ENCODE assay signal across 8 cellular contexts in the genomic region with DNA sequence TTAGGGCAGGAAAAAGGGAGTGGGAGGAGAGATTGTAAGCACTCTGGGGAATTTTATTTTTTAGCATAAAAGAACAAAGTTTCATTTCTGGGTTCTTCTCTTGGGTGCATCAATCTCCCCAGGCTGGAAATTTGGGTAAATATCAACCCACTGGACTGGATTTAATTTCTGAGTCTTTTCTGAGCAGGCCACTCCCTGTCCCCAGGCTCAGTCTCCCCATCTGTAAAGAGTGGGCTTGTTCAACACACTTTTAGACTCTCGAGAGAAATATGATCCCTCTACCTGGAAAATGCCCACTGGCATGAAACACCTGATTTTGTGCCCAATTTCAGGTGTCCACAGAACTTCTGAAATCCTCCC. TPM values are rescaled to one million over a fixed set of nuclear protein-coding genes. Genes with fewer than 3 reads are reported as not detected.
A peak's percentile ranks its signal among the peaks of the same experiment; 100 is the strongest.
DNase-seq lines count a peak whose midpoint lies in the region; ATAC-seq and TF ChIP-seq lines count a peak whose summit lies in the region.

No MANE protein-coding gene starts in this region.

- no peaks in the 10 kb centered on the region for H3K27me3 ChIP-seq in HAP-1 (ENCODE audit: low read depth)
- no peaks in the 10 kb centered on the region for H3K27me3 ChIP-seq in rectal smooth muscle tissue (ENCODE audit: control insufficient read depth, insufficient read depth, low read length)
- no peaks in the 10 kb centered on the region for H3K27me3 ChIP-seq in brain microvascular endothelial cell (replicated peaks)

- ATAC-seq in T-cell (replicated peaks in 1 of 4): no peak
- ATAC-seq in HG02798 (IDR thresholded peaks at IDR 0.05; ENCODE audit: poor library complexity, unreplicated experiment): no peak

- POLR2A ChIA-PET in T-cell (lab: Charles Lee): no interaction called here

- no peak for TF ChIP-seq CTCF in fibroblast of pulmonary artery (IDR thresholded peaks at IDR 0.05; ENCODE audit: low read length, missing control alignments)
- no peak for TF ChIP-seq CTCF in brain microvascular endothelial cell (IDR thresholded peaks at IDR 0.05; ENCODE audit: low read depth, low read length, missing control alignments)

- no peaks in the 10 kb centered on the region for H3K9me3 ChIP-seq in HAP-1

- peak overlapping the region; percentile 90 to 97 (median 94) for H3K4me3 Mint-ChIP-seq in T-cell

- no peaks in the 10 kb centered on the region for H3K9me3 Mint-ChIP-seq in T-cell

- H3K36me3 Mint-ChIP-seq in T-cell: peaks cover 3% of the 10 kb centered on the region

- DNase-seq in HAP-1 (ENCODE audit: low spot score in 2 of 2) (no peak), T-cell (no peak), fibroblast of pulmonary artery (ENCODE audit: low read depth) (no peak), NCI-H128 (lab: John Stamatoyannopoulos, UW; ENCODE audit: unreplicated experiment) (no peak), brain microvascular endothelial cell (no peak), COR-L47 (lab: John Stamatoyannopoulos, UW) (no peak)

- H3K4me3 ChIP-seq in HAP-1: peak overlapping the region; percentile 45
- peak overlapping the region; percentile 60 for H3K4me3 ChIP-seq in fibroblast of pulmonary artery (replicated peaks; ENCODE audit: low read depth, low read length)
- no peak overlapping the region for H3K4me3 ChIP-seq in rectal smooth muscle tissue (ENCODE audit: low read length)
- no peak overlapping the region for H3K4me3 ChIP-seq in brain microvascular endothelial cell (ENCODE audit: low read depth, low read length)

- in situ Hi-C loops in HAP-1 (cut with MboI; ENCODE audit: low sequenced_read_pairs) (no loop called here), brain microvascular endothelial cell (cut with HindIII; ENCODE audit: low pct_ligation_motif_present, low sequenced_read_pairs) (no loop called here)

- no peak overlapping the region for H3K9ac ChIP-seq in rectal smooth muscle tissue (ENCODE audit: low read length)

- H3K27ac Mint-ChIP-seq in T-cell: peak overlapping the region; percentile 96 to 97

- H3K4me1 ChIP-seq in HAP-1 (no peaks in the 10 kb centered on the region; the same call in 1 of the 2 replicates), rectal smooth muscle tissue (ENCODE audit: control insufficient read depth, insufficient read depth, low read length) (peaks cover 6% of the 10 kb centered on the region)

- H3K36me3 ChIP-seq in HAP-1 (replicated peaks) (no peaks in the 10 kb centered on the region), rectal smooth muscle tissue (ENCODE audit: control insufficient read depth, insufficient read depth, low read length) (no peaks in the 10 kb centered on the region), brain microvascular endothelial cell (replicated peaks) (no peaks in the 10 kb centered on the region)

- CTCF ChIA-PET in T-cell (lab: Charles Lee): no interaction called here

- H3K27ac ChIP-seq in rectal smooth muscle tissue (ENCODE audit: low read depth, low read length) (peak overlapping the region; percentile 38), brain microvascular endothelial cell (no peak overlapping the region)

- no peaks in the 10 kb centered on the region for H3K27me3 Mint-ChIP-seq in T-cell

- H3K4me1 Mint-ChIP-seq in T-cell: peaks cover 17 to 22% (median 21%) of the 10 kb centered on the region in 3 donors

RNA-seq across cellular contexts. Expression of gene VTN, which starts 0.6 kb away (rescaled TPM):
- 1 to 10 TPM in 3 of 5 donors, under 1 TPM in 2; 0.50 to 1.9 (median 1.2) TPM for total RNA-seq in T-cell

RNA-seq across cellular contexts. Expression of gene SARM1, which starts 0.8 kb away (rescaled TPM):
- 10 to 100 TPM; 26.0 to 42.3 (median 37.9) TPM for total RNA-seq in T-cell

RNA-seq across cellular contexts. Expression of gene SEBOX, which starts 5.7 kb away (rescaled TPM):
- not detected for total RNA-seq in T-cell

RNA-seq across cellular contexts. Expression of gene POLDIP2, which starts 13.4 kb away (rescaled TPM):
- total RNA-seq in T-cell: 10 to 100 TPM; 29.2 to 38.7 (median 33.2) TPM

RNA-seq across cellular contexts. Expression of gene TNFAIP1, which starts 35.2 kb away (rescaled TPM):
- total RNA-seq in T-cell: 10 to 100 TPM; 12.1 to 28.9 (median 23.3) TPM

Comparison
In these comparisons a context has a peak if more than half of its experiments do, and no peak if none do; other contexts are left out.
1. H3K4me3 ChIP-seq: peak in HAP-1 (single experiment) and fibroblast of pulmonary artery (single experiment); none in rectal smooth muscle tissue (single experiment) and brain microvascular endothelial cell (single experiment).